ENCODE assay signal across 8 cellular contexts in genomic region chr19:23758187-23759074, GRCh38. TPM values are rescaled to one million over a fixed set of nuclear protein-coding genes. Genes with fewer than 3 reads are reported as not detected.
A peak's percentile ranks its signal among the peaks of the same experiment; 100 is the strongest.
DNase-seq lines count a peak whose midpoint lies in the region; ATAC-seq, FAIRE-seq and TF ChIP-seq lines count a peak whose summit lies in the region.

Gene ZNF681 (minus strand): TSS chr19:23758891. CDS start chr19:23758749, 142 bp downstream.

- no peak within 1 kb of the TSS for H2BK15ac ChIP-seq in H1 (ENCODE audit: low read length)

- CTCF ChIA-PET in activated CD8-positive, alpha-beta T cell treated with anti-CD3 and anti-CD28 coated beads, Interleukin-2, amount 10 ng/mL, durations not matched to agents 7 days and 5 days (lab: Charles Lee), result interaction anchor here (1.5 kb wide), 1 partner anchor 71 kb away, joined by 10 read pairs; the partner anchor contains the start of gene ZNF675
- CTCF ChIA-PET in H1 (lab: Charles Lee; ENCODE audit: partially characterized antibody), result interaction anchor here (1.4 kb wide), 1 partner anchor 35 kb away, joined by 3 read pairs; no protein-coding TSS in a partner anchor

- FAIRE-seq in H1 (lab: Jason Lieb, UNC), result no peak

- peak within 1 kb of the TSS; percentile 94 for H4K8ac ChIP-seq in H1 (ENCODE audit: extremely low read depth, insufficient read depth, low read length)

- no peak for TF ChIP-seq RAD21 in H1 (IDR thresholded peaks at IDR 0.05 in 1 of 2, conservative IDR thresholded peaks at IDR 0.05 in 1 of 2; ENCODE audit: low read depth in 2 of 2, low read length in 2 of 2)

- peak within 1 kb of the TSS; percentile 39; the same call in 1 of the 2 replicates for H2BK12ac ChIP-seq in H1 (ENCODE audit: low read depth, low read length)

- H3K4me2 ChIP-seq in H1 (ENCODE audit: insufficient read depth in 1 of 2, low read depth in 2 of 2, low read length in 2 of 2), result peak within 1 kb of the TSS; percentile 19 to 62

- peaks cover 0 to 31% of the 10 kb centered on the region in 2 experiments; a peak in 2 of 4 replicates for H3K9me3 ChIP-seq in H1 (ENCODE audit: insufficient read depth in 2 of 2, low read depth in 1 of 2, low read length in 1 of 2)

- peak within 1 kb of the TSS; percentile 78; the same call in 1 of the 2 replicates for H2BK5ac ChIP-seq in H1 (ENCODE audit: low read depth, low read length)

- no peak within 1 kb of the TSS for H3K14ac ChIP-seq in H1 (ENCODE audit: insufficient read length)

- H3K27ac Mint-ChIP-seq in activated CD8-positive, alpha-beta T cell treated with anti-CD3 and anti-CD28 coated beads, Interleukin-2, amount 10 ng/mL, durations not matched to agents 7 days and 5 days, result peak within 1 kb of the TSS; percentile 96

- no peaks in the 10 kb centered on the region; a peak in 1 of 7 replicates for H3K27me3 ChIP-seq in H1 (replicated peaks in 1 of 4; ENCODE audit: control insufficient read depth in 3 of 4, extremely low read depth in 1 of 4, insufficient read depth in 3 of 4, low read length in 3 of 4)

- H3K4ac ChIP-seq in H1 (replicated peaks; ENCODE audit: insufficient read length, low read depth, low read length), result no peak within 1 kb of the TSS

- H3K56ac ChIP-seq in H1 (replicated peaks; ENCODE audit: insufficient read length, low read depth, low read length), result no peak within 1 kb of the TSS

- H3K27me3 Mint-ChIP-seq in activated CD8-positive, alpha-beta T cell treated with anti-CD3 and anti-CD28 coated beads, Interleukin-2, amount 10 ng/mL, durations not matched to agents 7 days and 5 days (ENCODE audit: low read depth), result no peaks in the 10 kb centered on the region

- H3K9me3 Mint-ChIP-seq in activated CD8-positive, alpha-beta T cell treated with anti-CD3 and anti-CD28 coated beads, Interleukin-2, amount 10 ng/mL, durations not matched to agents 7 days and 5 days (ENCODE audit: insufficient read depth), result peaks cover 19% of the 10 kb centered on the region

- H3K4me1 ChIP-seq in H1 (replicated peaks in 1 of 4; ENCODE audit: control insufficient read depth in 3 of 4, insufficient read depth in 4 of 4, low read length in 3 of 4), result no peaks in the 10 kb centered on the region; a peak in 1 of 7 replicates

- H3K36me3 Mint-ChIP-seq in activated CD8-positive, alpha-beta T cell treated with anti-CD3 and anti-CD28 coated beads, Interleukin-2, amount 10 ng/mL, durations not matched to agents 7 days and 5 days (ENCODE audit: low read depth), result peaks cover 40% of the 10 kb centered on the region

- POLR2A ChIA-PET in activated CD8-positive, alpha-beta T cell treated with anti-CD3 and anti-CD28 coated beads, Interleukin-2, amount 10 ng/mL, durations not matched to agents 7 days and 5 days (lab: Charles Lee), result interaction anchor here (0.6 to 2.9 kb wide), 16 partner anchors 15 to 1907 kb away, joined by 3 to 22 read pairs (median 4); partner anchors contain the start of genes ZNF254, ZNF675, ZNF724 and ZNF726
- POLR2A ChIA-PET in H1 (lab: Charles Lee; ENCODE audit: partially characterized antibody), result interaction anchor here (0.7 to 2.7 kb wide), 11 partner anchors 10 to 363 kb away, joined by 3 to 12 read pairs (median 3); partner anchors contain the start of gene ZNF675

- ATAC-seq in GM18511 (IDR thresholded peaks at IDR 0.05; ENCODE audit: unreplicated experiment), result peak; percentile 88
- ATAC-seq in HG03045 (IDR thresholded peaks at IDR 0.05; ENCODE audit: unreplicated experiment), result peak; percentile 74
- ATAC-seq in activated CD8-positive, alpha-beta T cell treated with anti-CD3 and anti-CD28 coated beads, Interleukin-2, amount 10 ng/mL, durations not matched to agents 7 days and 5 days, result peak; percentile 93

- peak within 1 kb of the TSS; percentile 96 for H3K4me3 Mint-ChIP-seq in activated CD8-positive, alpha-beta T cell treated with anti-CD3 and anti-CD28 coated beads, Interleukin-2, amount 10 ng/mL, durations not matched to agents 7 days and 5 days

- peak within 1 kb of the TSS; percentile 60; the same call in 1 of the 2 replicates for H3K18ac ChIP-seq in H1 (ENCODE audit: extremely low read depth, low read length)

- H2BK120ac ChIP-seq in H1 (replicated peaks; ENCODE audit: low read depth, low read length), result no peak within 1 kb of the TSS

- H4K5ac ChIP-seq in H1 (ENCODE audit: insufficient read length, low read depth, low read length), result no peak within 1 kb of the TSS

- no peak within 1 kb of the TSS for H2BK20ac ChIP-seq in H1 (ENCODE audit: low read length)

- no peak within 1 kb of the TSS for H4K91ac ChIP-seq in H1 (replicated peaks; ENCODE audit: insufficient read length, low read length)

- H2AK5ac ChIP-seq in H1 (ENCODE audit: low read depth, low read length), result no peak within 1 kb of the TSS

- H3K79me1 ChIP-seq in H1 (ENCODE audit: low read depth, low read length), result no peaks in the 10 kb centered on the region; the same call in 1 of the 2 replicates

- TF ChIP-seq EP300 in H1 (IDR thresholded peaks at IDR 0.05; ENCODE audit: borderline replicate concordance in 1 of 2, low read depth in 2 of 2, low read length in 2 of 2), result no peak

- no peak for TF ChIP-seq CTCF in H1 (IDR thresholded peaks at IDR 0.05; ENCODE audit: control extremely low read depth in 1 of 3, insufficient read depth in 1 of 3, low read depth in 1 of 3, low read length in 3 of 3)

- H3K4me3 ChIP-seq in H1 (ENCODE audit: extremely low read depth in 1 of 4, insufficient read depth in 2 of 4, low read depth in 3 of 4, low read length in 4 of 4), result peak within 1 kb of the TSS; percentile 61 to 79 (median 70)

- peaks cover 27% of the 10 kb centered on the region for H3K4me1 Mint-ChIP-seq in activated CD8-positive, alpha-beta T cell treated with anti-CD3 and anti-CD28 coated beads, Interleukin-2, amount 10 ng/mL, durations not matched to agents 7 days and 5 days (ENCODE audit: low read depth)

- no peaks in the 10 kb centered on the region for H3K36me3 ChIP-seq in H1 (ENCODE audit: control insufficient read depth in 2 of 4, insufficient read depth in 4 of 4, low read length in 3 of 4)

- peak within 1 kb of the TSS in 3 of 4 experiments; percentile 65 to 84 (median 74); a peak in 6 of 7 replicates for H3K9ac ChIP-seq in H1 (replicated peaks in 1 of 4; ENCODE audit: extremely low read depth in 1 of 4, low read depth in 3 of 4, low read length in 3 of 4)

- H3K79me2 ChIP-seq in H1 (ENCODE audit: control insufficient read depth in 1 of 2, insufficient read depth in 2 of 2, low read length in 2 of 2), result peaks cover 0 to 3% of the 10 kb centered on the region in 2 experiments; a peak in 2 of 4 replicates

- peak within 1 kb of the TSS; percentile 60; the same call in 1 of the 2 replicates for H3K27ac ChIP-seq in H1 (ENCODE audit: low read depth, low read length)

- WGBS in H1 (ENCODE audit: extremely low coverage in 1 of 2, insufficient coverage in 1 of 2, insufficient read length in 1 of 2, insufficient replicate concordance in 2 of 2, low coverage in 1 of 2, low lambda C conversion rate in 2 of 2, missing lambda C conversion rate in 1 of 2), 2 experiments, result 37% methylated on average over 29 of the region's 44 CpGs; no CpG with 5 or more reads in 1 of the 2 experiments

- DNase-seq in A172 (ENCODE audit: low spot score) (peak; percentile 36), NCI-H345 (lab: John Stamatoyannopoulos, UW) (peak; percentile 93), H1 (ENCODE audit: low read depth in 1 of 2, low spot score in 2 of 2) (peak; percentile 46 to 57), mesenteric fat pad (ENCODE audit: low spot score) (peak; percentile 91)
- DNase-seq in activated CD8-positive, alpha-beta T cell treated with anti-CD3 and anti-CD28 coated beads, Interleukin-2, amount 10 ng/mL, durations not matched to agents 7 days and 5 days, result peak; percentile 94
- peak; percentile 66 for DNase-seq in stimulated activated CD8-positive, alpha-beta memory T cell treated with anti-CD3 and anti-CD28 coated beads, Interleukin-12 subunit alpha, Interleukin-12 subunit beta, amount 100 ng/mL, for 4 hours (ENCODE audit: low read depth)

- no peaks in the 10 kb centered on the region for H4K20me1 ChIP-seq in H1 (replicated peaks in 1 of 2; ENCODE audit: control insufficient read depth in 1 of 2, insufficient read depth in 2 of 2, low read length in 2 of 2)

- peak; percentile 58 to 81 for TF ChIP-seq POLR2A in H1 (IDR thresholded peaks at IDR 0.05; ENCODE audit: control extremely low read depth in 1 of 2, low read depth in 2 of 2, low read length in 2 of 2)

- peaks cover 4% of the 10 kb centered on the region; the same call in 1 of the 2 replicates for H3K23me2 ChIP-seq in H1 (ENCODE audit: low read depth, low read length)

- H2AFZ ChIP-seq in H1 (ENCODE audit: low read length), result no peak within 1 kb of the TSS

- no peak within 1 kb of the TSS for H3K23ac ChIP-seq in H1 (ENCODE audit: insufficient read length)

TF ChIP-seq in H1, 55 proteins besides CTCF, POLR2A, EP300 and RAD21 (continues in another document):
- TF ChIP-seq YY1 (IDR thresholded peaks at IDR 0.05; ENCODE audit: low read depth, low read length) (peak; percentile 80), FOSL1 (IDR thresholded peaks at IDR 0.05; ENCODE audit: insufficient read depth, low read depth, low read length) (no peak), TAF7 (optimal IDR thresholded peaks at IDR 0.05; ENCODE audit: borderline replicate concordance, low read depth, low read length) (peak; percentile 19), BRCA1 (IDR thresholded peaks at IDR 0.05; ENCODE audit: low read depth, low read length) (no peak), CTBP2 (IDR thresholded peaks at IDR 0.05; ENCODE audit: borderline replicate concordance, insufficient read depth, insufficient read length, low read length) (no peak)

RNA-seq across cellular contexts. Expression of gene ZNF681, which starts in this region (rescaled TPM):
- 0.19 and 1.7 TPM in 2 replicates for total RNA-seq in A172 (2014; rRNA removed; shearing (Covaris generic))
- 1 to 10 TPM; 5.5 to 7.5 TPM for total RNA-seq in activated CD8-positive, alpha-beta T cell treated with anti-CD3 and anti-CD28 coated beads, Interleukin-2, amount 10 ng/mL, durations not matched to agents 7 days and 5 days
- 6.8 and 7.9 TPM in 2 replicates for total RNA-seq in H1 (2021; fragmentation: NEBNext Ultra II Directional; extraction: Animal tissue kit (Norgen Biotek cat#: 25700))
- 0.86 and 1.1 TPM in 2 replicates for polyA plus RNA-seq in H1 (2011; rRNA removed)
- 1.4 TPM for polyA plus RNA-seq in H1 (2011; cell fraction: cytosol; rRNA removed)
- 1.5 TPM for polyA plus RNA-seq in H1 (2011; cell fraction: nucleus; rRNA removed)
- polyA plus RNA-seq in H1 (2012, experiment 1 of 2), result 0.61 to 1.5 TPM (median 1.4 TPM) in 4 replicates
- 0.10 TPM for polyA plus RNA-seq in H1 (2012, experiment 2 of 2)
- polyA plus RNA-seq in H1 (2013, experiment 1 of 2), result 5.3 TPM
- polyA plus RNA-seq in H1 (2013, experiment 2 of 2), result 4.3 TPM
- polyA minus RNA-seq in H1 (2011; rRNA and poly(A)+ RNA removed), result 1.6 and 4.0 TPM in 2 replicates
- polyA minus RNA-seq in H1 (2011; cell fraction: cytosol; rRNA and poly(A)+ RNA removed), result 1.8 TPM
- polyA minus RNA-seq in H1 (2011; cell fraction: nucleus; rRNA and poly(A)+ RNA removed), result 10.0 TPM
- total RNA-seq in mesenteric fat pad, result 0.96 TPM

Comparison
In these comparisons a context has a peak if more than half of its experiments do, and no peak if none do; other contexts are left out.
1. Peak in every context shown above with its lines: DNase-seq, ATAC-seq, H3K4me3 ChIP-seq and H3K27ac ChIP-seq.
2. Peak in DNase-seq in mesenteric fat pad; RNA of the gene not detected or under 1 TPM.
3. DNase-seq: peak in every context shown above with its lines; median percentile 94 in activated CD8-positive, alpha-beta T cell treated with anti-CD3 and anti-CD28 coated beads, Interleukin-2, amount 10 ng/mL, durations not matched to agents 7 days and 5 days; 93 in NCI-H345; 91 in mesenteric fat pad; 66 in stimulated activated CD8-positive, alpha-beta memory T cell treated with anti-CD3 and anti-CD28 coated beads, Interleukin-12 subunit alpha, Interleukin-12 subunit beta, amount 100 ng/mL, for 4 hours; 52 in H1; 36 in A172.